ENCODE assay signal across 8 cellular contexts in genomic region chr12:71392521-71393145, GRCh38. TPM values are rescaled to one million over a fixed set of nuclear protein-coding genes. Genes with fewer than 3 reads are reported as not detected.
A peak's percentile ranks its signal among the peaks of the same experiment; 100 is the strongest.
DNase-seq lines count a peak whose midpoint lies in the region; ATAC-seq and TF ChIP-seq lines count a peak whose summit lies in the region.

No MANE protein-coding gene starts in this region.

- H3K9me3 ChIP-seq in upper lobe of right lung = no peaks in the 10 kb centered on the region

- H3K4me3 ChIP-seq in GM06990 (replicated peaks; ENCODE audit: low read depth, low read length) (no peak overlapping the region), HL-60 (replicated peaks; ENCODE audit: insufficient read depth, low read length) (no peak overlapping the region), upper lobe of right lung (no peak overlapping the region)

- in situ Hi-C loops in T47D (cut with HindIII; ENCODE audit: low pct_unique_long_range_greater_than_20kb, low sequenced_read_pairs) = no loop called here

- TF ChIP-seq CTCF in GM06990 (IDR thresholded peaks at IDR 0.05; ENCODE audit: insufficient read depth, low read length, poor library complexity, severe bottlenecking) = peak; percentile 89
- peak; percentile 86 for TF ChIP-seq CTCF in HL-60 (IDR thresholded peaks at IDR 0.05; ENCODE audit: insufficient read depth, low read length)
- peak; percentile 82 for TF ChIP-seq CTCF in upper lobe of right lung (IDR thresholded peaks at IDR 0.05)

- H3K36me3 ChIP-seq in GM06990 (ENCODE audit: control insufficient read depth, insufficient read depth, low read length) = no peaks in the 10 kb centered on the region
- no peaks in the 10 kb centered on the region for H3K36me3 ChIP-seq in upper lobe of right lung

- peak; percentile 95 for ATAC-seq in GM21529 (IDR thresholded peaks at IDR 0.05; ENCODE audit: unreplicated experiment)
- peak; percentile 92 for ATAC-seq in upper lobe of right lung
- ATAC-seq in HG02588 (IDR thresholded peaks at IDR 0.05; ENCODE audit: unreplicated experiment) = no peak

- intact Hi-C loops in upper lobe of right lung (cut with DNase I) = no loop called here

- H3K27me3 ChIP-seq in GM06990 (replicated peaks; ENCODE audit: control insufficient read depth, insufficient read depth, low read length) (no peaks in the 10 kb centered on the region), HL-60 (ENCODE audit: insufficient read depth, poor library complexity, severe bottlenecking) (no peaks in the 10 kb centered on the region), upper lobe of right lung (no peaks in the 10 kb centered on the region)

- DNase-seq in GM06990 (ENCODE audit: extremely low read depth, insufficient read length) = no peak
- peak; percentile 3 to 23 for DNase-seq in HL-60 (ENCODE audit: low read depth in 1 of 2, low spot score in 1 of 2)
- DNase-seq in NCI-H774 (lab: John Stamatoyannopoulos, UW) = peak; percentile 85
- DNase-seq in T47D (ENCODE audit: low read depth in 1 of 2, low spot score in 1 of 2) = peak; percentile 67 to 82
- peak; percentile 81 for DNase-seq in kidney tubule cell (ENCODE audit: low spot score)
- DNase-seq in upper lobe of right lung = no peak

- H3K4me1 ChIP-seq in upper lobe of right lung = no peaks in the 10 kb centered on the region

- H3K27ac ChIP-seq in HL-60 (replicated peaks) (no peak overlapping the region), upper lobe of right lung (no peak overlapping the region)

RNA-seq across cellular contexts. Expression of gene LGR5, which starts 47.0 kb away (rescaled TPM):
- total RNA-seq in upper lobe of right lung = 0.35 TPM

Comparison
In these comparisons a context has a peak if more than half of its experiments do, and no peak if none do; other contexts are left out.
1. DNase-seq: peak in HL-60 (2 of 2), NCI-H774 (single experiment), T47D (2 of 2) and kidney tubule cell (single experiment); none in GM06990 (single experiment) and upper lobe of right lung (single experiment).
2. Peak in every context shown above with its lines, with median percentiles within 50 percentile points of each other: CTCF ChIP-seq.